1 cellular context compared by ENCODE assay signal in the genomic region with DNA sequence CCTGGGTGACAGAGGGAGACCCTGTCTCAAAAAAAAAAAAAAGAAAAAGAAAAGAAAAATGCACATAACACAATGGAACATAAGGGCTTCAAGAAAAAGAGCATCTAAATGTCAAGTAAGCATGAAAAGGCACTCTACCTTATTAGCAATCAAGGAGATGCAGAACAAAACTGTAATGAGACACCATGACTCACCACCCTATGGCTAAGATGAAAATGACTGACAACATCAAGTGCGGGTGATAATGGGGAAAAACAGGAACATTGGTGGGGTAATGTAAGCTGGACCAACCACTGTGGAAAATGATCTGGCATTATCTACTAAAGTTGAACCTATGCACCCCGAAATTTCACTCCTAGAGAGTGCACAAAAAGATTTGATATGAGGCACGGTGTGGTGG.
TF ChIP-seq lines count a peak whose summit lies in the region.

No MANE protein-coding gene starts in this region.

TF ChIP-seq in K562, 482 proteins besides CTCF, POLR2A, EP300 and RAD21 (continued from another document):
- TF ChIP-seq JUND (IDR thresholded peaks at IDR 0.05; ENCODE audit: borderline replicate concordance, low read depth, low read length) = peak; percentile 29; the same call in 1 of the 2 replicates
- no peak for TF ChIP-seq JUND (tag; IDR thresholded peaks at IDR 0.05; ENCODE audit: borderline replicate concordance, low read depth, low read length)
- no peak for TF ChIP-seq ZNF3 (CRISPR knock-in tag; IDR thresholded peaks at IDR 0.05)
- no peak for TF ChIP-seq HDAC6 (IDR thresholded peaks at IDR 0.05; ENCODE audit: low read depth, low read length)
- TF ChIP-seq KAT7 (CRISPR knock-in tag; IDR thresholded peaks at IDR 0.05; ENCODE audit: borderline replicate concordance) = no peak
- no peak for TF ChIP-seq ATF6 (CRISPR knock-in tag; IDR thresholded peaks at IDR 0.05)
- TF ChIP-seq ATF3 (IDR thresholded peaks at IDR 0.05) = 0 out of 2 replicates have a peak, but pooled peaks have one; percentile 33
- no peak for TF ChIP-seq ATF3 (CRISPR knock-in tag; conservative IDR thresholded peaks at IDR 0.05)
- peak; percentile 40; the same call in 1 of the 2 replicates for TF ChIP-seq FOSL1 (tag; conservative IDR thresholded peaks at IDR 0.05)
- TF ChIP-seq, protein P1, sequence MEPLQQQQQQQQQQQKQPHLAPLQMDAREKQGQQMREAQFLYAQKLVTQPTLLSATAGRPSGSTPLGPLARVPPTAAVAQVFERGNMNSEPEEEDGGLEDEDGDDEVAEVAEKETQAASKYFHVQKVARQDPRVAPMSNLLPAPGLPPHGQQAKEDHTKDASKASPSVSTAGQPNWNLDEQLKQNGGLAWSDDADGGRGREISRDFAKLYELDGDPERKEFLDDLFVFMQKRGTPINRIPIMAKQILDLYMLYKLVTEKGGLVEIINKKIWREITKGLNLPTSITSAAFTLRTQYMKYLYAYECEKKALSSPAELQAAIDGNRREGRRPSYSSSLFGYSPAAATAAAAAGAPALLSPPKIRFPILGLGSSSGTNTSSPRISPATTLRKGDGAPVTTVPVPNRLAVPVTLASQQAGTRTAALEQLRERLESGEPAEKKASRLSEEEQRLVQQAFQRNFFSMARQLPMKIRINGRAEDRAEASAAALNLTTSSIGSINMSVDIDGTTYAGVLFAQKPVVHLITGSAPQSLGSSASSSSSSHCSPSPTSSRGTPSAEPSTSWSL (CRISPR knock-in tag; IDR thresholded peaks at IDR 0.05; ENCODE audit: borderline replicate concordance) = no peak
TF ChIP-seq in K562: peak in this region for 4.
